Comparison of ENCODE assay signal across 1 cellular context in genomic region chr2:27584597-27584996, GRCh38.
TF ChIP-seq lines count a peak whose summit lies in the region.

No MANE protein-coding gene starts in this region.

TF ChIP-seq in WTC11, 78 proteins besides CTCF, POLR2A, EP300 and RAD21 (continued from another document):
- TF ChIP-seq ZNF532 (CRISPR knock-in tag; IDR thresholded peaks at IDR 0.05; ENCODE audit: borderline replicate concordance) (no peak), OVOL2 (CRISPR knock-in tag; IDR thresholded peaks at IDR 0.05; ENCODE audit: borderline replicate concordance) (no peak), CBFB (CRISPR knock-in tag; IDR thresholded peaks at IDR 0.05; ENCODE audit: low read depth) (no peak), MXD4 (CRISPR knock-in tag; IDR thresholded peaks at IDR 0.05; ENCODE audit: borderline replicate concordance) (no peak), IRF2 (CRISPR knock-in tag; IDR thresholded peaks at IDR 0.05; ENCODE audit: borderline replicate concordance, low read depth) (no peak), FOXJ3 (CRISPR knock-in tag; IDR thresholded peaks at IDR 0.05; ENCODE audit: borderline replicate concordance) (no peak), ATF6 (CRISPR knock-in tag; IDR thresholded peaks at IDR 0.05) (no peak), ZMAT4 (CRISPR knock-in tag; IDR thresholded peaks at IDR 0.05) (no peak), ZNF121 (CRISPR knock-in tag; IDR thresholded peaks at IDR 0.05) (no peak), FOXK1 (CRISPR knock-in tag; IDR thresholded peaks at IDR 0.05) (no peak), ERG (CRISPR knock-in tag; IDR thresholded peaks at IDR 0.05) (no peak), NR3C1 (CRISPR knock-in tag; conservative IDR thresholded peaks at IDR 0.05; ENCODE audit: low read depth) (no peak), MLX (CRISPR knock-in tag; IDR thresholded peaks at IDR 0.05) (no peak)
